In genomic region chr2:10452956-10453885, GRCh38 we compare ENCODE assay signal across 1 cellular context.
TF ChIP-seq lines count a peak whose summit lies in the region.

No MANE protein-coding gene starts in this region.

TF ChIP-seq in IMR-90, 13 proteins besides CTCF, POLR2A, EP300 and RAD21 (continued from another document):
- no peak for TF ChIP-seq MXI1 (IDR thresholded peaks at IDR 0.05; ENCODE audit: borderline replicate concordance, low read depth, low read length)
- no peak for TF ChIP-seq SMC3 (IDR thresholded peaks at IDR 0.05; ENCODE audit: low read depth, low read length)
- TF ChIP-seq ELK1 (IDR thresholded peaks at IDR 0.05; ENCODE audit: borderline replicate concordance, low read depth, low read length): no peak
